21 cellular contexts compared by ENCODE assay signal in genomic region chr5:88769165-88769564, GRCh38.
DNase-seq lines count a peak whose midpoint lies in the region; ATAC-seq and TF ChIP-seq lines count a peak whose summit lies in the region.
"Had no signal": no experiment of that assay in that cellular context is flagged by ENCODE, and none has a peak within 500 bp of the region (broad histone marks: within the 10 kb centered on the region; RNA-seq: fewer than 3 reads in every experiment).

No MANE protein-coding gene starts in this region.

- no peaks in the 10 kb centered on the region for H3K27me3 Mint-ChIP-seq in HFFc6 (ENCODE audit: insufficient read depth)

- no peak for TF ChIP-seq CTCF in HFFc6 (IDR thresholded peaks at IDR 0.05)
- TF ChIP-seq CTCF in adrenal gland (IDR thresholded peaks at IDR 0.05): no peak
- TF ChIP-seq CTCF in uterus (IDR thresholded peaks at IDR 0.05): no peak

- peaks cover 4% of the 10 kb centered on the region; the same call in 1 of the 2 replicates for H3K36me3 Mint-ChIP-seq in HFFc6 (ENCODE audit: low read depth)
- H3K36me3 Mint-ChIP-seq: T-cell had no signal

- H3K4me3 ChIP-seq in adrenal gland (no peak overlapping the region), right cardiac atrium (ENCODE audit: low read length) (no peak overlapping the region), uterus (no peak overlapping the region)
- H3K4me3 ChIP-seq: ascending aorta; BLaER1 treated with 17β-estradiol and CSF1 and Interleukin-3, amounts not matched to agents 10 nM and 100 nM; coronary artery; thyroid gland had no signal

- H3K9me3 Mint-ChIP-seq in HFFc6: no peaks in the 10 kb centered on the region
- H3K9me3 Mint-ChIP-seq: T-cell had no signal

- peak overlapping the region; percentile 47 for H3K27ac Mint-ChIP-seq in HFFc6
- H3K27ac Mint-ChIP-seq: T-cell had no signal

- peaks cover 40% of the 10 kb centered on the region for H3K4me1 Mint-ChIP-seq in HFFc6 (ENCODE audit: low read depth)
- H3K4me1 Mint-ChIP-seq: T-cell had no signal

- no peak for TF ChIP-seq POLR2A in adrenal gland (IDR thresholded peaks at IDR 0.05)
- no peak for TF ChIP-seq POLR2A in uterus (IDR thresholded peaks at IDR 0.05)

- H3K27me3 ChIP-seq in adrenal gland (no peaks in the 10 kb centered on the region), right cardiac atrium (ENCODE audit: control insufficient read depth, insufficient read depth) (no peaks in the 10 kb centered on the region), uterus (no peaks in the 10 kb centered on the region)
- H3K27me3 ChIP-seq: ascending aorta; BLaER1 treated with 17β-estradiol and CSF1 and Interleukin-3, amounts not matched to agents 10 nM and 100 nM; thyroid gland had no signal

- intact Hi-C loops in adrenal gland (cut with DNase I) (no loop called here), right cardiac atrium (cut with DNase I) (no loop called here), uterus (cut with DNase I; ENCODE audit: low total_unique reads) (no loop called here)

- peaks cover 0 to 18% of the 10 kb centered on the region in 2 donors for H3K4me1 ChIP-seq in adrenal gland (replicated peaks in 1 of 2)
- peaks cover 4% of the 10 kb centered on the region for H3K4me1 ChIP-seq in right cardiac atrium (ENCODE audit: control insufficient read depth, insufficient read depth, low read length)
- H3K4me1 ChIP-seq in uterus: no peaks in the 10 kb centered on the region

- H3K4me3 Mint-ChIP-seq in HFFc6: no peak overlapping the region
- H3K4me3 Mint-ChIP-seq: neural crest cell, T-cell had no signal

- 31 to 53% (median 42%) methylated on average over 3 of the region's 3 CpGs for WGBS in adrenal gland, 4 donors
- 37% methylated on average over 3 of the region's 3 CpGs for WGBS in right cardiac atrium

- DNase-seq in HFFc6: peak; percentile 27
- DNase-seq in adrenal gland: peak in 5 of 7 donors; percentile 13 to 62 (median 46)
- no peak for DNase-seq in right cardiac atrium
- peak; percentile 48 to 58 for DNase-seq in uterus
- no peak for DNase-seq in activated naive CD4-positive, alpha-beta T cell (lab: John Stamatoyannopoulos, UW)
- DNase-seq: activated CD4-positive, alpha-beta T cell treated with anti-CD3 and anti-CD28 coated beads, Interleukin-2, amount 50 U/mL, for 4 hours; activated naive CD4-positive, alpha-beta T cell treated with Interleukin-2 at 50 U/mL for 16 hours; Karpas-422; kidney glomerular epithelial cell; midbrain; NCI-H1105; NCI-H2107; NCI-H524 treated with DMSO at 0.1 percent for 48 hours; T-cell; thyroid gland had no signal

- H3K36me3 ChIP-seq in adrenal gland (replicated peaks in 1 of 2): peaks cover 0 to 7% of the 10 kb centered on the region in 2 donors
- no peaks in the 10 kb centered on the region for H3K36me3 ChIP-seq in uterus
- H3K36me3 ChIP-seq: ascending aorta, thyroid gland had no signal

- H3K27ac ChIP-seq in adrenal gland (no peak overlapping the region), right cardiac atrium (ENCODE audit: low read length) (no peak overlapping the region), uterus (peak overlapping the region; percentile 3 to 38)
- H3K27ac ChIP-seq: BLaER1 treated with 17β-estradiol and CSF1 and Interleukin-3, amounts not matched to agents 10 nM and 100 nM; thyroid gland had no signal

- H3K9me3 ChIP-seq in adrenal gland (replicated peaks in 1 of 3): no peaks in the 10 kb centered on the region
- no peaks in the 10 kb centered on the region for H3K9me3 ChIP-seq in right cardiac atrium (ENCODE audit: control insufficient read depth, low read length)
- H3K9me3 ChIP-seq in uterus: no peaks in the 10 kb centered on the region
- H3K9me3 ChIP-seq: ascending aorta; BLaER1 treated with 17β-estradiol and CSF1 and Interleukin-3, amounts not matched to agents 10 nM and 100 nM; thyroid gland had no signal

- ATAC-seq in right cardiac atrium: peak; percentile 74 to 79
- no peak for ATAC-seq in GM19035 (IDR thresholded peaks at IDR 0.05; ENCODE audit: unreplicated experiment)
- no peak for ATAC-seq in HG03196 (IDR thresholded peaks at IDR 0.05; ENCODE audit: unreplicated experiment)
- ATAC-seq: T-cell had no signal

Comparison
In these comparisons a context has a peak if more than half of its experiments do, and no peak if none do; other contexts are left out.
1. DNase-seq: peak in HFFc6 (single experiment), adrenal gland (5 of 7) and uterus (2 of 2); none in right cardiac atrium (0 of 3) and activated naive CD4-positive, alpha-beta T cell (0 of 4).
2. H3K27ac ChIP-seq: peak in uterus (2 of 2); none in adrenal gland (0 of 5) and right cardiac atrium (single experiment).
3. ATAC-seq: peak in right cardiac atrium (2 of 2); none in GM19035 (single experiment) and HG03196 (single experiment).